ENCODE assay signal across 9 cellular contexts in the genomic region with DNA sequence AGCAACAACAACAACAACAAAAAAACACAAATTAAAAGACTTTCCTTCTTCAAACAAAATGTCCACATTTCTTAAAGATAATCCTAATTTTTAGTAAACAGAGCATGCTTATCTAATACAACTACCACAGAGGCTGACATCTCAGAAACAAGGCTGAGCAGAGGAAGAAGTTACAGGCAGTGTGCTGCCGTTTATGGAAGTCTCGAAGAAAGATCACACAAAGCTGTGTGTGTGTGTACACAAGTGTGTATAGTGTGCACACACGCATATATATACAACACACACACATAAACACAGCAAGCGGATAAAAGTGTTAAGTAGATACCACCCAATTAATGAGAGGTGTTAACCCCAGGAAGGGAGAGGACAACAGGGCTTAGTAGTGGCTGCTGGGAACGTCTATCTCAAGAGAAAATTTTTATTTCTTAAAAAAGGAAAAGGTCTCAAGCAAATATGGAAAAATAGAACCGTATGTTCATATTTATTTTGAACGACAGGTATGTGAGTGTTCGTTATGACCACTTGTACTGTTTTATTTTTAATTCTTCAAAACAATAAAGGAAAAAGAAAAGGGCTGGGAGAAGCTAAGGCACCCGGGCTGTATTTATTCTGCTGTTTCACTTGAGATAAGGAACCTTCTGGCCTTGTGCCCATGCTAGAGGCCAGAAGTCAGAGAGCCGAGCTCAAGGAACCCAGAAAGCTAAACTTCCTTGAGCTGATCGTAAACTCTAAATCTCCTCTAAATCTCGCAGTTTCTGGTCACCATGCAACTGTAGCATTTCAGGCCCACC. TPM values are rescaled to one million over a fixed set of nuclear protein-coding genes. Genes with fewer than 3 reads are reported as not detected.
A peak's percentile ranks its signal among the peaks of the same experiment; 100 is the strongest.
DNase-seq lines count a peak whose midpoint lies in the region; ATAC-seq and TF ChIP-seq lines count a peak whose summit lies in the region.
"Had no signal": no experiment of that assay in that cellular context is flagged by ENCODE, and none has a peak within 500 bp of the region (broad histone marks: within the 10 kb centered on the region; RNA-seq: fewer than 3 reads in every experiment).

No MANE protein-coding gene starts in this region.

- intact Hi-C loops in left cardiac atrium (cut with DNase I) (no loop called here), cardiac septum (cut with DNase I) (no loop called here), upper lobe of right lung (cut with DNase I) (no loop called here), A673 (cut with micrococcal nuclease; ENCODE audit: unreplicated experiment) (no loop called here)

- TF ChIP-seq CTCF in lung (IDR thresholded peaks at IDR 0.05; ENCODE audit: control extremely low read depth, extremely low read depth) (no peak), upper lobe of right lung (IDR thresholded peaks at IDR 0.05) (no peak), A673 (conservative IDR thresholded peaks at IDR 0.05; ENCODE audit: low read depth, low read length) (no peak)

- H3K36me3 ChIP-seq in lung (ENCODE audit: control insufficient read depth in 2 of 2, insufficient read depth in 2 of 2, low read length in 2 of 2) (peaks cover 0 to 6% of the 10 kb centered on the region in 2 donors), upper lobe of right lung (no peaks in the 10 kb centered on the region), A673 (ENCODE audit: insufficient read depth, low read length, poor library complexity, severe bottlenecking) (no peaks in the 10 kb centered on the region)

- ATAC-seq in left cardiac atrium, result peak; percentile 28 to 48
- ATAC-seq in activated naive CD4-positive, alpha-beta T cell treated with anti-CD3 and anti-CD28 coated beads, Interleukin-2, amount 50 U/mL, for 72 hours, result no peak
- ATAC-seq in lung (ENCODE audit: insufficient read depth, low FRiP score), result peak; percentile 16
- ATAC-seq in upper lobe of right lung, result peak; percentile 68
- ATAC-seq in HG02610 (IDR thresholded peaks at IDR 0.05; ENCODE audit: unreplicated experiment), result no peak

- POLR2A ChIA-PET in A673 (lab: Charles Lee; ENCODE audit: low non-redundant PET), result interaction anchor here (0.9 kb wide), 1 partner anchor 13 kb away, joined by 3 read pairs; no protein-coding TSS in a partner anchor

- 11 to 18% methylated on average over 12 of the region's 12 CpGs for WGBS in lung, 2 donors

- CTCF ChIA-PET in A673 (lab: Charles Lee), result no interaction called here

- H3K9me3 ChIP-seq in lung (ENCODE audit: control insufficient read depth in 2 of 2, insufficient read depth in 1 of 2, low read length in 1 of 2), result no peaks in the 10 kb centered on the region
- H3K9me3 ChIP-seq in upper lobe of right lung, result no peaks in the 10 kb centered on the region
- no peaks in the 10 kb centered on the region for H3K9me3 ChIP-seq in A673 (ENCODE audit: low read depth, low read length, poor library complexity, severe bottlenecking)

- peaks cover 12 to 42% of the 10 kb centered on the region in 2 donors for H3K36me3 Mint-ChIP-seq in activated naive CD4-positive, alpha-beta T cell treated with anti-CD3 and anti-CD28 coated beads, Interleukin-2, amount 50 U/mL, for 72 hours

- DNase-seq in left cardiac atrium, result peak; percentile 43
- no peak for DNase-seq in cardiac septum (ENCODE audit: low spot score)
- DNase-seq in activated naive CD4-positive, alpha-beta T cell treated with anti-CD3 and anti-CD28 coated beads, Interleukin-2, amount 50 U/mL, for 72 hours (ENCODE audit: low spot score in 2 of 2), result no peak
- peak; percentile 70 for DNase-seq in lung (ENCODE audit: low spot score)
- DNase-seq in upper lobe of right lung, result no peak
- no peak for DNase-seq in A673 (ENCODE audit: low spot score)
- no peak for DNase-seq in HCEC 1CT
- DNase-seq: NCI-H1048 had no signal

- peak overlapping the region; percentile 71 to 90 for H3K27ac Mint-ChIP-seq in activated naive CD4-positive, alpha-beta T cell treated with anti-CD3 and anti-CD28 coated beads, Interleukin-2, amount 50 U/mL, for 72 hours

- peaks cover 0 to 32% of the 10 kb centered on the region in 2 donors for H3K4me1 ChIP-seq in lung (ENCODE audit: control insufficient read depth in 2 of 2, insufficient read depth in 2 of 2, low read length in 2 of 2)
- peaks cover 46% of the 10 kb centered on the region for H3K4me1 ChIP-seq in upper lobe of right lung
- H3K4me1 ChIP-seq in A673 (ENCODE audit: insufficient read depth, low read length, poor library complexity, severe bottlenecking), result peaks cover 3% of the 10 kb centered on the region

- H3K27ac ChIP-seq in lung (ENCODE audit: low read depth in 1 of 2, low read length in 1 of 2) (peak overlapping the region in 1 of 2 donors; percentile 82), upper lobe of right lung (peak overlapping the region; percentile 70), A673 (ENCODE audit: low read depth, low read length, poor library complexity, severe bottlenecking) (no peak overlapping the region)

- no peaks in the 10 kb centered on the region for H3K9me3 Mint-ChIP-seq in activated naive CD4-positive, alpha-beta T cell treated with anti-CD3 and anti-CD28 coated beads, Interleukin-2, amount 50 U/mL, for 72 hours

- no peak overlapping the region for H3K4me3 ChIP-seq in lung
- H3K4me3 ChIP-seq in upper lobe of right lung, result no peak overlapping the region
- no peak overlapping the region for H3K4me3 ChIP-seq in A673 (ENCODE audit: low read depth, low read length, poor library complexity, severe bottlenecking)

- BruUV-seq in A673 (replicated peaks; lab: Mats Ljungman, UMichigan), result no TSS peak

- H3K27me3 ChIP-seq in lung (ENCODE audit: control insufficient read depth, insufficient read depth), result no peaks in the 10 kb centered on the region
- H3K27me3 ChIP-seq in upper lobe of right lung, result no peaks in the 10 kb centered on the region
- H3K27me3 ChIP-seq in A673 (replicated peaks; ENCODE audit: insufficient read depth, low read depth, low read length, poor library complexity), result no peaks in the 10 kb centered on the region

RNA-seq across cellular contexts. Expression of gene CCDC88C, which starts 15.1 kb away (rescaled TPM):
- total RNA-seq in left cardiac atrium (1 to 10 TPM; 3.5 to 5.0 TPM), cardiac septum (2.6 TPM), lung (10 to 100 TPM; 43.7 to 66.0 TPM), upper lobe of right lung (34.1 TPM), A673 (2021) (36.8 and 49.1 TPM in 2 replicates)
- total RNA-seq in activated naive CD4-positive, alpha-beta T cell treated with anti-CD3 and anti-CD28 coated beads, Interleukin-2, amount 50 U/mL, for 72 hours, result 100 to 1,000 TPM in 1 of 2 donors, 10 to 100 TPM in 1; 98.8 to 113 TPM
- 10 to 100 TPM; 16.5 to 20.6 TPM for polyA plus RNA-seq in lung

Comparison
In these comparisons a context has a peak if more than half of its experiments do, and no peak if none do; other contexts are left out.
1. DNase-seq: peak in left cardiac atrium (single experiment) and lung (single experiment); none in cardiac septum (single experiment), activated naive CD4-positive, alpha-beta T cell treated with anti-CD3 and anti-CD28 coated beads, Interleukin-2, amount 50 U/mL, for 72 hours (0 of 2), upper lobe of right lung (single experiment), A673 (single experiment) and HCEC 1CT (single experiment).
2. ATAC-seq: peak in left cardiac atrium (2 of 2), lung (single experiment) and upper lobe of right lung (single experiment); none in activated naive CD4-positive, alpha-beta T cell treated with anti-CD3 and anti-CD28 coated beads, Interleukin-2, amount 50 U/mL, for 72 hours (0 of 2) and HG02610 (single experiment).